1 cellular context compared by ENCODE assay signal in the genomic region with DNA sequence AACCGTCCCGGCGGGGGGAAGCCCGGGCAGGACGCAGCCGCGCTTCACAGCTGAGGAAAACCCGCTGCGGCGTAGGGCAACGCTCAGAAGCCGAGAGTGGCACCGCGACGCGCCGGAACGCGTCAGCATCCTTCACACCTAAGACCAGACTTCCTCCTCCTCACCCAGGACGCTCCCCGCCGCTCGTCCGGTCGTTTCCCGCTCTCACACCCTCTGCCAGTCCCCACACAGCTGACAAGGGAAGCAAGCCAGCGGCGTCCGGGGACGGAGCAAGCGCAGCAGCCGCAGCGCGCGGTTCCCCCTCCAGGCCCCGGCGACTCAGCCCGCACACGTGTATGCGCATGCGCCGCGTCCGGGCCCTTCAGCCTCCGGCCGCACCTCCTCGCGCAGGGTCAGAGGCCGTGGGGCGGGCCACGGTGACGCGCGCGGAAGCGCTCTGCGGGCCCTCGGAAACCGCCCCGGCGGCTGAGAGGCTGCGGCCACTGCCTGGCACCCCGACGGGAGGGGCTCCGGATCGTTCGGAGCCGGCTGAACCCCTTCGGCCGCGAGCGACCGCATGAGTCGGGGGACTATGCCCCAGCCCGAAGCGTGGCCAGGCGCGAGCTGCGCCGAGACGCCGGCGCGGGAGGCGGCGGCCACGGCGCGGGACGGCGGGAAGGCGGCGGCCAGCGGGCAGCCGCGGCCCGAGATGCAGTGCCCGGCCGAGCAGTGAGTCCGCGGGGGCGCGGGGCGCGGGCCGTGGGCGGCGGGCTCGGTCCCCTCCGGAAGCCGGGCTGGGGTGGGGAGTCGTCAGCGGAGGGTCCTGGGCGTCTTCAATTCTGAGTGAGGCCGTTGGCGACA.
TF ChIP-seq lines count a peak whose summit lies in the region.

TSS of gene OTULIN (plus strand) at position 449 of the 840 bp plus-strand sequence. CDS start at position 557, 108 bp downstream.

TF ChIP-seq in K562, 482 proteins besides CTCF, POLR2A, EP300 and RAD21 (continued from another document and continues in another):
- TF ChIP-seq HMBOX1 (IDR thresholded peaks at IDR 0.05) (no peak; the same call in 1 of the 2 replicates), FOXK2 (conservative IDR thresholded peaks at IDR 0.05 in 1 of 2, IDR thresholded peaks at IDR 0.05 in 1 of 2; ENCODE audit: low read depth in 2 of 2) (peak in 1 of 2 experiments; percentile 15; a peak in 1 of 4 replicates), ZNF274 (IDR thresholded peaks at IDR 0.05; ENCODE audit: borderline replicate concordance, low read depth, low read length) (no peak), FOSL1 (tag; conservative IDR thresholded peaks at IDR 0.05) (no peak; the same call in 1 of the 2 replicates), FOXK1 (CRISPR knock-in tag; IDR thresholded peaks at IDR 0.05; ENCODE audit: borderline replicate concordance) (no peak), CSDE1 (IDR thresholded peaks at IDR 0.05) (no peak; a peak in 1 of 4 replicates), MAZ (CRISPR knock-in tag; conservative IDR thresholded peaks at IDR 0.05 in 1 of 2, IDR thresholded peaks at IDR 0.05 in 1 of 2) (peak; percentile 80 to 89), PHTF2 (CRISPR knock-in tag; IDR thresholded peaks at IDR 0.05) (no peak), RHOXF2B (CRISPR knock-in tag; conservative IDR thresholded peaks at IDR 0.05) (no peak), ZKSCAN8 (CRISPR knock-in tag; IDR thresholded peaks at IDR 0.05) (no peak), E2F4 (CRISPR knock-in tag; IDR thresholded peaks at IDR 0.05; ENCODE audit: low read depth) (peak; percentile 64; the same call in 1 of the 2 replicates), STAT5A (IDR thresholded peaks at IDR 0.05; ENCODE audit: borderline replicate concordance, low read length) (no peak), ZNF121 (CRISPR knock-in tag; conservative IDR thresholded peaks at IDR 0.05) (no peak), BRF2 (IDR thresholded peaks at IDR 0.05; ENCODE audit: borderline replicate concordance, insufficient read depth, insufficient read length) (no peak), BRD4 (IDR thresholded peaks at IDR 0.05) (no peak), SMARCC2 (IDR thresholded peaks at IDR 0.05; ENCODE audit: low read depth) (no peak), SAFB2 (IDR thresholded peaks at IDR 0.05; ENCODE audit: borderline replicate concordance, low read depth, low read length, severe bottlenecking) (no peak), ZNF696 (CRISPR knock-in tag; conservative IDR thresholded peaks at IDR 0.05) (no peak), CCNT2 (IDR thresholded peaks at IDR 0.05; ENCODE audit: borderline replicate concordance, extremely low read depth, insufficient read length, low read depth, low read length) (peak; percentile 66), CHCHD3 (CRISPR knock-in tag; IDR thresholded peaks at IDR 0.05) (no peak), CREB1 (IDR thresholded peaks at IDR 0.05) (peak; percentile 87), CREB1 (CRISPR knock-in tag; IDR thresholded peaks at IDR 0.05) (peak; percentile 72), ZNF77 (CRISPR knock-in tag; IDR thresholded peaks at IDR 0.05) (no peak), RFX7 (CRISPR knock-in tag; IDR thresholded peaks at IDR 0.05) (no peak), NFXL1 (CRISPR knock-in tag; IDR thresholded peaks at IDR 0.05) (no peak), HDAC2 (IDR thresholded peaks at IDR 0.05) (no peak; the same call in 1 of the 2 replicates), CREM (IDR thresholded peaks at IDR 0.05; ENCODE audit: low read depth) (peak; percentile 77), NEUROD1 (IDR thresholded peaks at IDR 0.05; ENCODE audit: borderline replicate concordance, low read depth, low read length, partially characterized antibody) (no peak), SMAD3 (CRISPR knock-in tag; conservative IDR thresholded peaks at IDR 0.05) (no peak), ADNP (tag; IDR thresholded peaks at IDR 0.05) (no peak), TRIM25 (IDR thresholded peaks at IDR 0.05; ENCODE audit: borderline replicate concordance) (no peak), CEBPB (tag; IDR thresholded peaks at IDR 0.05) (no peak), CBFB (CRISPR knock-in tag; IDR thresholded peaks at IDR 0.05) (no peak), C11orf30 (IDR thresholded peaks at IDR 0.05; ENCODE audit: low read depth) (no peak), EWSR1 (IDR thresholded peaks at IDR 0.05; ENCODE audit: borderline replicate concordance, low read depth, partially characterized antibody) (no peak), ZNF133 (CRISPR knock-in tag; IDR thresholded peaks at IDR 0.05) (no peak), ZNF282 (CRISPR knock-in tag; IDR thresholded peaks at IDR 0.05) (no peak)
- TF ChIP-seq, protein P1, sequence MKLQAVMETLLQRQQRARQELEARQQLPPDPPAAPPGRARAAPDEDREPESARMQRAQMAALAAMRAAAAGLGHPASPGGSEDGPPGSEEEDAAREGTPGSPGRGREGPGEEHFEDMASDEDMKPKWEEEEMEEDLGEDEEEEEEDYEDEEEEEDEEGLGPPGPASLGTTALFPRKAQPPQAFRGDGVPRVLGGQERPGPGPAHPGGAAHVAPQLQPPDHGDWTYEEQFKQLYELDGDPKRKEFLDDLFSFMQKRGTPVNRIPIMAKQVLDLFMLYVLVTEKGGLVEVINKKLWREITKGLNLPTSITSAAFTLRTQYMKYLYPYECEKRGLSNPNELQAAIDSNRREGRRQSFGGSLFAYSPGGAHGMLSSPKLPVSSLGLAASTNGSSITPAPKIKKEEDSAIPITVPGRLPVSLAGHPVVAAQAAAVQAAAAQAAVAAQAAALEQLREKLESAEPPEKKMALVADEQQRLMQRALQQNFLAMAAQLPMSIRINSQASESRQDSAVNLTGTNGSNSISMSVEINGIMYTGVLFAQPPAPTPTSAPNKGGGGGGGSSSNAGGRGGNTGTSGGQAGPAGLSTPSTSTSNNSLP (IDR thresholded peaks at IDR 0.05; ENCODE audit: borderline replicate concordance, low read depth, low read length): no peak
- TF ChIP-seq, protein P2, sequence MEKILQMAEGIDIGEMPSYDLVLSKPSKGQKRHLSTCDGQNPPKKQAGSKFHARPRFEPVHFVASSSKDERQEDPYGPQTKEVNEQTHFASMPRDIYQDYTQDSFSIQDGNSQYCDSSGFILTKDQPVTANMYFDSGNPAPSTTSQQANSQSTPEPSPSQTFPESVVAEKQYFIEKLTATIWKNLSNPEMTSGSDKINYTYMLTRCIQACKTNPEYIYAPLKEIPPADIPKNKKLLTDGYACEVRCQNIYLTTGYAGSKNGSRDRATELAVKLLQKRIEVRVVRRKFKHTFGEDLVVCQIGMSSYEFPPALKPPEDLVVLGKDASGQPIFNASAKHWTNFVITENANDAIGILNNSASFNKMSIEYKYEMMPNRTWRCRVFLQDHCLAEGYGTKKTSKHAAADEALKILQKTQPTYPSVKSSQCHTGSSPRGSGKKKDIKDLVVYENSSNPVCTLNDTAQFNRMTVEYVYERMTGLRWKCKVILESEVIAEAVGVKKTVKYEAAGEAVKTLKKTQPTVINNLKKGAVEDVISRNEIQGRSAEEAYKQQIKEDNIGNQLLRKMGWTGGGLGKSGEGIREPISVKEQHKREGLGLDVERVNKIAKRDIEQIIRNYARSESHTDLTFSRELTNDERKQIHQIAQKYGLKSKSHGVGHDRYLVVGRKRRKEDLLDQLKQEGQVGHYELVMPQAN (IDR thresholded peaks at IDR 0.05; ENCODE audit: borderline replicate concordance): peak; percentile 65; the same call in 1 of the 2 replicates
- TF ChIP-seq, protein P3, sequence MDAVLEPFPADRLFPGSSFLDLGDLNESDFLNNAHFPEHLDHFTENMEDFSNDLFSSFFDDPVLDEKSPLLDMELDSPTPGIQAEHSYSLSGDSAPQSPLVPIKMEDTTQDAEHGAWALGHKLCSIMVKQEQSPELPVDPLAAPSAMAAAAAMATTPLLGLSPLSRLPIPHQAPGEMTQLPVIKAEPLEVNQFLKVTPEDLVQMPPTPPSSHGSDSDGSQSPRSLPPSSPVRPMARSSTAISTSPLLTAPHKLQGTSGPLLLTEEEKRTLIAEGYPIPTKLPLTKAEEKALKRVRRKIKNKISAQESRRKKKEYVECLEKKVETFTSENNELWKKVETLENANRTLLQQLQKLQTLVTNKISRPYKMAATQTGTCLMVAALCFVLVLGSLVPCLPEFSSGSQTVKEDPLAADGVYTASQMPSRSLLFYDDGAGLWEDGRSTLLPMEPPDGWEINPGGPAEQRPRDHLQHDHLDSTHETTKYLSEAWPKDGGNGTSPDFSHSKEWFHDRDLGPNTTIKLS (IDR thresholded peaks at IDR 0.05; ENCODE audit: borderline replicate concordance, low read depth): peak; percentile 85
- TF ChIP-seq, protein P4, sequence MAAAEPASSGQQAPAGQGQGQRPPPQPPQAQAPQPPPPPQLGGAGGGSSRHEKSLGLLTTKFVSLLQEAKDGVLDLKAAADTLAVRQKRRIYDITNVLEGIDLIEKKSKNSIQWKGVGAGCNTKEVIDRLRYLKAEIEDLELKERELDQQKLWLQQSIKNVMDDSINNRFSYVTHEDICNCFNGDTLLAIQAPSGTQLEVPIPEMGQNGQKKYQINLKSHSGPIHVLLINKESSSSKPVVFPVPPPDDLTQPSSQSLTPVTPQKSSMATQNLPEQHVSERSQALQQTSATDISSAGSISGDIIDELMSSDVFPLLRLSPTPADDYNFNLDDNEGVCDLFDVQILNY (CRISPR knock-in tag; IDR thresholded peaks at IDR 0.05): no peak
- TF ChIP-seq, protein P5, sequence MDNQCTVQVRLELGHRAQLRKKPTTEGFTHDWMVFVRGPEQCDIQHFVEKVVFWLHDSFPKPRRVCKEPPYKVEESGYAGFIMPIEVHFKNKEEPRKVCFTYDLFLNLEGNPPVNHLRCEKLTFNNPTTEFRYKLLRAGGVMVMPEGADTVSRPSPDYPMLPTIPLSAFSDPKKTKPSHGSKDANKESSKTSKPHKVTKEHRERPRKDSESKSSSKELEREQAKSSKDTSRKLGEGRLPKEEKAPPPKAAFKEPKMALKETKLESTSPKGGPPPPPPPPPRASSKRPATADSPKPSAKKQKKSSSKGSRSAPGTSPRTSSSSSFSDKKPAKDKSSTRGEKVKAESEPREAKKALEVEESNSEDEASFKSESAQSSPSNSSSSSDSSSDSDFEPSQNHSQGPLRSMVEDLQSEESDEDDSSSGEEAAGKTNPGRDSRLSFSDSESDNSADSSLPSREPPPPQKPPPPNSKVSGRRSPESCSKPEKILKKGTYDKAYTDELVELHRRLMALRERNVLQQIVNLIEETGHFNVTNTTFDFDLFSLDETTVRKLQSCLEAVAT (IDR thresholded peaks at IDR 0.05): no peak
- TF ChIP-seq, protein P6, sequence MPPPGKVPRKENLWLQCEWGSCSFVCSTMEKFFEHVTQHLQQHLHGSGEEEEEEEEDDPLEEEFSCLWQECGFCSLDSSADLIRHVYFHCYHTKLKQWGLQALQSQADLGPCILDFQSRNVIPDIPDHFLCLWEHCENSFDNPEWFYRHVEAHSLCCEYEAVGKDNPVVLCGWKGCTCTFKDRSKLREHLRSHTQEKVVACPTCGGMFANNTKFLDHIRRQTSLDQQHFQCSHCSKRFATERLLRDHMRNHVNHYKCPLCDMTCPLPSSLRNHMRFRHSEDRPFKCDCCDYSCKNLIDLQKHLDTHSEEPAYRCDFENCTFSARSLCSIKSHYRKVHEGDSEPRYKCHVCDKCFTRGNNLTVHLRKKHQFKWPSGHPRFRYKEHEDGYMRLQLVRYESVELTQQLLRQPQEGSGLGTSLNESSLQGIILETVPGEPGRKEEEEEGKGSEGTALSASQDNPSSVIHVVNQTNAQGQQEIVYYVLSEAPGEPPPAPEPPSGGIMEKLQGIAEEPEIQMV (tag; conservative IDR thresholded peaks at IDR 0.05; ENCODE audit: low read depth): no peak
